Comparison of ENCODE assay signal across 8 cellular contexts in genomic region chr18:11850821-11851155, GRCh38. TPM values are rescaled to one million over a fixed set of nuclear protein-coding genes. Genes with fewer than 3 reads are reported as not detected.
A peak's percentile ranks its signal among the peaks of the same experiment; 100 is the strongest.
DNase-seq lines count a peak whose midpoint lies in the region; ATAC-seq and TF ChIP-seq lines count a peak whose summit lies in the region.

No MANE protein-coding gene starts in this region.

- H3K4me1 ChIP-seq in tibial nerve: peaks cover 0 to 33% (median 26%) of the 10 kb centered on the region in 4 donors

- intact Hi-C loops in lower leg skin (cut with DNase I; ENCODE audit: low total_unique reads): no loop called here

- H3K9me3 Mint-ChIP-seq in chondrocyte (ENCODE audit: low read depth): no peaks in the 10 kb centered on the region

- H3K4me3 Mint-ChIP-seq in chondrocyte (ENCODE audit: unreplicated experiment): peak overlapping the region; percentile 100

- H3K4me1 Mint-ChIP-seq in chondrocyte (ENCODE audit: low read depth): peaks cover 36% of the 10 kb centered on the region

- H3K4me3 ChIP-seq in lower leg skin (ENCODE audit: low read depth, poor library complexity, severe bottlenecking) (peak overlapping the region; percentile 95), tibial nerve (peak overlapping the region; percentile 84 to 97 (median 90))

- no peak for TF ChIP-seq POLR2A in lower leg skin (IDR thresholded peaks at IDR 0.05)
- no peak for TF ChIP-seq POLR2A in tibial nerve (IDR thresholded peaks at IDR 0.05)

- no peaks in the 10 kb centered on the region for H3K27me3 Mint-ChIP-seq in chondrocyte (ENCODE audit: low read depth)

- no peaks in the 10 kb centered on the region for H3K27me3 ChIP-seq in tibial nerve

- peaks cover 0 to 22% (median 0%) of the 10 kb centered on the region in 3 donors for H3K36me3 ChIP-seq in tibial nerve

- 0% methylated on average over 10 of the region's 10 CpGs for WGBS in lower leg skin, 2 donors
- WGBS in tibial nerve, 2 donors: 0% methylated on average over 10 of the region's 10 CpGs

- H3K27ac ChIP-seq in tibial nerve: peak overlapping the region; percentile 77 to 98 (median 93)

- peaks cover 2% of the 10 kb centered on the region for H3K36me3 Mint-ChIP-seq in chondrocyte (ENCODE audit: low read depth)

- no peaks in the 10 kb centered on the region for H3K9me3 ChIP-seq in tibial nerve

- TF ChIP-seq EP300 in tibial nerve (IDR thresholded peaks at IDR 0.05): no peak

- peak overlapping the region; percentile 100 for H3K27ac Mint-ChIP-seq in chondrocyte (ENCODE audit: unreplicated experiment)

- TF ChIP-seq CTCF in chondrocyte (IDR thresholded peaks at IDR 0.05) (no peak), lower leg skin (IDR thresholded peaks at IDR 0.05) (no peak), tibial nerve (IDR thresholded peaks at IDR 0.05) (no peak)

- ATAC-seq in HG02678 (IDR thresholded peaks at IDR 0.05; ENCODE audit: unreplicated experiment): peak; percentile 25

- DNase-seq in NCI-H146 treated with DMSO at 0.1 percent for 48 hours (lab: John Stamatoyannopoulos, UW; ENCODE audit: unreplicated experiment) (peak; percentile 66), NCI-H146 (lab: John Stamatoyannopoulos, UW) (no peak), NCI-H2227 treated with DMSO at 0.1 percent for 48 hours (lab: John Stamatoyannopoulos, UW) (peak; percentile 65), chondrocyte (ENCODE audit: low spot score) (no peak), lower leg skin (ENCODE audit: low spot score in 2 of 2) (no peak), tibial nerve (ENCODE audit: low spot score in 2 of 2) (no peak), D341Med (ENCODE audit: low spot score) (no peak)

RNA-seq across cellular contexts. Expression of gene CHMP1B, which starts 0.4 kb away (rescaled TPM):
- total RNA-seq in chondrocyte (28.5 to 32.5 TPM (median 31.3 TPM) in 3 replicates), lower leg skin (10 to 100 TPM; 61.3 to 83.2 (median 76.5) TPM), tibial nerve (10 to 100 TPM; 31.2 to 49.8 (median 38.1) TPM)

RNA-seq across cellular contexts. Expression of gene MPPE1, which starts 57.3 kb away (rescaled TPM):
- total RNA-seq in chondrocyte (37.7 to 40.4 TPM (median 38.2 TPM) in 3 replicates), lower leg skin (10 to 100 TPM; 30.2 to 62.2 (median 44.5) TPM), tibial nerve (10 to 100 TPM; 13.3 to 33.2 (median 27.7) TPM)

Comparison
In these comparisons a context has a peak if more than half of its experiments do, and no peak if none do; other contexts are left out.
1. DNase-seq: peak in NCI-H146 treated with DMSO at 0.1 percent for 48 hours (single experiment) and NCI-H2227 treated with DMSO at 0.1 percent for 48 hours (single experiment); none in NCI-H146 (single experiment), chondrocyte (single experiment), lower leg skin (0 of 2), tibial nerve (0 of 2) and D341Med (single experiment).